In the genomic region with DNA sequence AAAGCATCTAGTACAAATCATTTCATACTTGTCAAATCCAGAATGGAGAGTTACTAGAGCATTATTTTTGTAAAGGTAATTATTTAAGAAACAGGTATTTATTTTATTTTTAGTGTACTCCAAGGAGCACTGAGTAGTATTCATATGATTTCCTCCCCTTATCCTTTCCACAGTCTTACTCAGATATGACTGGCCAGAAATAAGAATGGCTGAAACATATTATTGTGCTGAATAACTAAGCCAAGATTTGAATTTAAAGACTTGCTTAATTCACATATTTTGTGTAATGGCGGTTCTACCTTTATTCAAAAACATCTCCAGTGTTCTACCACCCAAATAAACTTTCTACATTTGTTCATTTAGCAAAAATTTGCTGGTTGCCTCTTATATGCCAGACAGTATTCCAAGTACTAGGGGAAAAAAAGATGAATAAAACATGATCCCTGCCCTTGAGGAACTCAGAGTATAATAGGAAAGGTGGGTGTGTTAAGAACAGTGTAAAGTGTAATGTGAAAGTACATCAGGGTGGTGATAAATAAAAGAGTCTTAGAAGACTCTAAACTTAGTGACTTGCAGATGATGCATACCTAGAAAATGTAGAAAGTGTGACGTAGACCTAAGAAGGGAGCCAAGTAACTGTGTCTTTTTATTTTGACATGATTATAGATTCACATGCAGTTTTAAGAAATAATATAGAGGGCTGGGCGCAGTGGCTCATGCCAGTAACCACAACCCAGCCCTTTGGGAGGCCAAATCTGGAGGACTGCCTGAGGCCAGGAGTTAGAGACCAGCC, we compare ENCODE assay signal across 18 cellular contexts.
DNase-seq lines count a peak whose midpoint lies in the region; ATAC-seq and TF ChIP-seq lines count a peak whose summit lies in the region.
"Had no signal": no experiment of that assay in that cellular context is flagged by ENCODE, and none has a peak within 500 bp of the region (broad histone marks: within the 10 kb centered on the region; RNA-seq: fewer than 3 reads in every experiment).

No MANE protein-coding gene starts in this region.

- TF ChIP-seq CTCF in cardiac fibroblast (IDR thresholded peaks at IDR 0.05; ENCODE audit: low read depth, low read length) (no peak), osteoblast (IDR thresholded peaks at IDR 0.05; ENCODE audit: extremely low read depth, low read depth, low read length) (no peak)

- H3K27ac Mint-ChIP-seq in stimulated activated effector memory CD8-positive, alpha-beta T cell treated with anti-CD3 and anti-CD28 coated beads, Interleukin-12 subunit alpha, Interleukin-12 subunit beta, amount 100 ng/mL, for 72 hours = no peak overlapping the region
- H3K27ac Mint-ChIP-seq: natural killer cell treated with Interleukin-12 subunit alpha and Interleukin-12 subunit beta and Interleukin-15 and Interleukin-18, amount 100 ng/mL, for 72 hours had no signal

- H4K20me1 ChIP-seq in osteoblast (ENCODE audit: insufficient read depth, low read length) = no peaks in the 10 kb centered on the region

- H3K4me3 Mint-ChIP-seq in stimulated activated effector memory CD8-positive, alpha-beta T cell treated with anti-CD3 and anti-CD28 coated beads, Interleukin-12 subunit alpha, Interleukin-12 subunit beta, amount 100 ng/mL, for 72 hours = no peak overlapping the region
- H3K4me3 Mint-ChIP-seq: natural killer cell treated with Interleukin-12 subunit alpha and Interleukin-12 subunit beta and Interleukin-15 and Interleukin-18, amount 100 ng/mL, for 72 hours had no signal

- H3K4me2 ChIP-seq in osteoblast (ENCODE audit: insufficient read depth, low read length) = peak overlapping the region; percentile 74
- H3K4me2 ChIP-seq: BLaER1 had no signal

- H2AFZ ChIP-seq in osteoblast (ENCODE audit: low read length) = no peak overlapping the region

- H3K4me3 ChIP-seq in cardiac fibroblast (replicated peaks in 1 of 2; ENCODE audit: low read depth in 2 of 2, low read length in 2 of 2) = no peak overlapping the region
- H3K4me3 ChIP-seq in osteoblast (ENCODE audit: insufficient read depth, low read length) = peak overlapping the region; percentile 43
- H3K4me3 ChIP-seq: adrenal gland, BLaER1, coronary artery, heart left ventricle had no signal

- no peaks in the 10 kb centered on the region for H3K9me3 Mint-ChIP-seq in stimulated activated effector memory CD8-positive, alpha-beta T cell treated with anti-CD3 and anti-CD28 coated beads, Interleukin-12 subunit alpha, Interleukin-12 subunit beta, amount 100 ng/mL, for 72 hours
- H3K9me3 Mint-ChIP-seq: natural killer cell treated with Interleukin-12 subunit alpha and Interleukin-12 subunit beta and Interleukin-15 and Interleukin-18, amount 100 ng/mL, for 72 hours had no signal

- peaks cover 8% of the 10 kb centered on the region for H3K4me1 ChIP-seq in osteoblast (ENCODE audit: insufficient read depth, low read length)
- H3K4me1 ChIP-seq: adrenal gland, heart left ventricle had no signal

- DNase-seq in EH (ENCODE audit: low read depth) (peak; percentile 83), RKO (ENCODE audit: low spot score) (peak; percentile 19), cardiac fibroblast (ENCODE audit: low read depth in 2 of 2) (peak; percentile 62 to 94), osteoblast (ENCODE audit: insufficient read length, low spot score, missing footprints) (peak; percentile 85), NAMALWA (ENCODE audit: low spot score) (no peak), NCI-H524 (lab: John Stamatoyannopoulos, UW) (no peak)
- no peak for DNase-seq in stimulated activated effector memory CD8-positive, alpha-beta T cell treated with anti-CD3 and anti-CD28 coated beads, Interleukin-12 subunit alpha, Interleukin-12 subunit beta, amount 100 ng/mL, for 72 hours (ENCODE audit: low spot score in 2 of 2)
- DNase-seq: adrenal gland, DMS153, heart left ventricle, kidney, mesendoderm, NCI-H1930, NCI-H510A had no signal

- H3K27me3 ChIP-seq in osteoblast (ENCODE audit: insufficient read depth, low read length) = no peaks in the 10 kb centered on the region
- H3K27me3 ChIP-seq: adrenal gland, BLaER1, heart left ventricle had no signal

- no peaks in the 10 kb centered on the region for H3K9me3 ChIP-seq in osteoblast (ENCODE audit: low read depth, low read length)
- H3K9me3 ChIP-seq: adrenal gland, BLaER1, heart left ventricle had no signal

- H3K36me3 Mint-ChIP-seq in stimulated activated effector memory CD8-positive, alpha-beta T cell treated with anti-CD3 and anti-CD28 coated beads, Interleukin-12 subunit alpha, Interleukin-12 subunit beta, amount 100 ng/mL, for 72 hours = peaks cover 11% of the 10 kb centered on the region
- H3K36me3 Mint-ChIP-seq: natural killer cell treated with Interleukin-12 subunit alpha and Interleukin-12 subunit beta and Interleukin-15 and Interleukin-18, amount 100 ng/mL, for 72 hours had no signal

- no peaks in the 10 kb centered on the region for H3K79me2 ChIP-seq in osteoblast (ENCODE audit: insufficient read depth, low read length)

- H3K4me1 Mint-ChIP-seq in stimulated activated effector memory CD8-positive, alpha-beta T cell treated with anti-CD3 and anti-CD28 coated beads, Interleukin-12 subunit alpha, Interleukin-12 subunit beta, amount 100 ng/mL, for 72 hours = no peaks in the 10 kb centered on the region

- ATAC-seq in GM21619 (IDR thresholded peaks at IDR 0.05; ENCODE audit: unreplicated experiment) = no peak
- ATAC-seq in stimulated activated effector memory CD8-positive, alpha-beta T cell treated with anti-CD3 and anti-CD28 coated beads, Interleukin-12 subunit alpha, Interleukin-12 subunit beta, amount 100 ng/mL, for 72 hours = no peak
- ATAC-seq: heart left ventricle; natural killer cell treated with Interleukin-12 subunit alpha and Interleukin-12 subunit beta and Interleukin-15 and Interleukin-18, amount 100 ng/mL, for 72 hours had no signal

- H3K27ac ChIP-seq in osteoblast (ENCODE audit: low read depth, low read length) = peak overlapping the region; percentile 92
- H3K27ac ChIP-seq: adrenal gland, BLaER1, coronary artery, heart left ventricle had no signal

- H3K36me3 ChIP-seq in osteoblast (ENCODE audit: insufficient read depth, low read length) = no peaks in the 10 kb centered on the region
- H3K36me3 ChIP-seq: adrenal gland had no signal

Comparison
In these comparisons a context has a peak if more than half of its experiments do, and no peak if none do; other contexts are left out.
1. DNase-seq: peak in EH (single experiment), RKO (single experiment), cardiac fibroblast (2 of 2) and osteoblast (single experiment); none in NAMALWA (single experiment), NCI-H524 (0 of 2) and stimulated activated effector memory CD8-positive, alpha-beta T cell treated with anti-CD3 and anti-CD28 coated beads, Interleukin-12 subunit alpha, Interleukin-12 subunit beta, amount 100 ng/mL, for 72 hours (0 of 2).